ENCODE assay signal across 14 cellular contexts in the genomic region with DNA sequence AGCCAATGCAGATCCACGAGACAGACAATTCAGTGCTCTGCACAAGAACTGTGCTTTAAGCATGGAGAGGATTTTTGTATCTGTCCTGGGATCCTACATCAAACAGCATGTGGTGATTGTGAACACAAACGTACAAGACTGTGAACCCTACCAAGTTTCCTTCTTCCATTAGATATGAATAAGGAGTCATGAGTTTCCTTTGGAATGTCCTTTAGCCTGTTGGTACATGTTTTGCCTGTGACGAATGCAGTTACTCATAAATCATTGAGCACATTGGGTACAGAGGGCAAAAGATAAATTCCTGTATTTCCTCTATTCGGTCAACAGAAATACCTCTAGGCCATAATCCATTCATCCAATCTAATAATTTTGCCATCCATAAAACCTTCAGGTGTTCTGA.
DNase-seq lines count a peak whose midpoint lies in the region; ATAC-seq and TF ChIP-seq lines count a peak whose summit lies in the region.
"Had no signal": no experiment of that assay in that cellular context is flagged by ENCODE, and none has a peak within 500 bp of the region (broad histone marks: within the 10 kb centered on the region; RNA-seq: fewer than 3 reads in every experiment).

No MANE protein-coding gene starts in this region.

- no peak overlapping the region for H3K4me2 ChIP-seq in GM23248 (ENCODE audit: unreplicated experiment)

- in situ Hi-C loops in GM23248 (cut with MboI) = no loop called here

- H4K20me1 ChIP-seq in GM23248 (ENCODE audit: insufficient read depth) = no peaks in the 10 kb centered on the region

- peaks cover 7% of the 10 kb centered on the region for H3K4me1 ChIP-seq in GM23248 (ENCODE audit: insufficient read depth)
- H3K4me1 ChIP-seq in body of pancreas = peaks cover 31% of the 10 kb centered on the region

- intact Hi-C loops in body of pancreas (cut with DNase I) = no loop called here

- peak; percentile 61 for DNase-seq in GM23248
- peak in 2 of 4 donors; percentile 28 for DNase-seq in body of pancreas
- peak; percentile 80 for DNase-seq in glomerular visceral epithelial cell (ENCODE audit: extremely low spot score)
- DNase-seq in pulmonary artery endothelial cell (ENCODE audit: low read depth, low spot score) = peak; percentile 92
- no peak for DNase-seq in ureter (ENCODE audit: low spot score)
- DNase-seq in NCI-H2196 (lab: John Stamatoyannopoulos, UW; ENCODE audit: unreplicated experiment) = no peak
- DNase-seq in activated naive CD4-positive, alpha-beta T cell (lab: John Stamatoyannopoulos, UW) = no peak
- DNase-seq: CD4-positive, CD25-positive, alpha-beta regulatory T cell; Kasumi-1; NCI-H226; ovary; SHP77 treated with DMSO at 0.1 percent for 48 hours; stimulated activated CD4-positive, alpha-beta T cell treated with anti-CD3 and anti-CD28 coated beads, Interleukin-4, amount 100 ng/mL, for 4 hours had no signal

- peak; percentile 75 for ATAC-seq in body of pancreas
- ATAC-seq in GM19023 (IDR thresholded peaks at IDR 0.05; ENCODE audit: unreplicated experiment) = no peak

- no peaks in the 10 kb centered on the region for H3F3A ChIP-seq in GM23248 (ENCODE audit: insufficient read depth)

- H3K36me3 ChIP-seq in GM23248 (ENCODE audit: low read depth) = no peaks in the 10 kb centered on the region
- H3K36me3 ChIP-seq in body of pancreas (replicated peaks in 1 of 2; ENCODE audit: insufficient read depth in 1 of 2, low read depth in 2 of 2) = no peaks in the 10 kb centered on the region
- H3K36me3 ChIP-seq: ovary had no signal

- H3K27me3 ChIP-seq in GM23248 (replicated peaks; ENCODE audit: insufficient read depth) (no peaks in the 10 kb centered on the region), body of pancreas (no peaks in the 10 kb centered on the region)
- H3K27me3 ChIP-seq: ovary had no signal

- no peaks in the 10 kb centered on the region for H3K79me2 ChIP-seq in GM23248 (ENCODE audit: insufficient read depth)

- TF ChIP-seq POLR2A in body of pancreas (IDR thresholded peaks at IDR 0.05) = peak in 1 of 3 donors; percentile 9

- H3K4me3 ChIP-seq in GM23248 (no peak overlapping the region), body of pancreas (no peak overlapping the region)
- H3K4me3 ChIP-seq: ovary had no signal

- H3K27ac ChIP-seq in GM23248 (no peak overlapping the region), body of pancreas (peak overlapping the region; percentile 48 to 71 (median 60))
- H3K27ac ChIP-seq: ovary had no signal

- no peaks in the 10 kb centered on the region for H3K9me2 ChIP-seq in GM23248 (ENCODE audit: insufficient read depth)

- TF ChIP-seq CTCF in body of pancreas (IDR thresholded peaks at IDR 0.05) = no peak

- peak overlapping the region; percentile 44; the same call in 1 of the 2 replicates for H2AFZ ChIP-seq in GM23248

- no peaks in the 10 kb centered on the region for H3K9me3 ChIP-seq in GM23248 (ENCODE audit: low read depth)
- no peaks in the 10 kb centered on the region for H3K9me3 ChIP-seq in body of pancreas
- H3K9me3 ChIP-seq: ovary had no signal

- WGBS in GM23248 (ENCODE audit: low coverage in 1 of 2, low lambda C conversion rate in 2 of 2, missing lambda C conversion rate in 2 of 2), 2 experiments = 55 to 60% methylated on average over 4 of the region's 4 CpGs
- 33 to 46% methylated on average over 4 of the region's 4 CpGs for WGBS in body of pancreas, 2 donors

- no peak overlapping the region for H3K9ac ChIP-seq in GM23248

Comparison
In these comparisons a context has a peak if more than half of its experiments do, and no peak if none do; other contexts are left out.
1. DNase-seq: peak in GM23248 (single experiment), glomerular visceral epithelial cell (single experiment) and pulmonary artery endothelial cell (single experiment); none in ureter (single experiment), NCI-H2196 (single experiment) and activated naive CD4-positive, alpha-beta T cell (0 of 4).